Comparison of ENCODE assay signal across 1 cellular context in the genomic region with DNA sequence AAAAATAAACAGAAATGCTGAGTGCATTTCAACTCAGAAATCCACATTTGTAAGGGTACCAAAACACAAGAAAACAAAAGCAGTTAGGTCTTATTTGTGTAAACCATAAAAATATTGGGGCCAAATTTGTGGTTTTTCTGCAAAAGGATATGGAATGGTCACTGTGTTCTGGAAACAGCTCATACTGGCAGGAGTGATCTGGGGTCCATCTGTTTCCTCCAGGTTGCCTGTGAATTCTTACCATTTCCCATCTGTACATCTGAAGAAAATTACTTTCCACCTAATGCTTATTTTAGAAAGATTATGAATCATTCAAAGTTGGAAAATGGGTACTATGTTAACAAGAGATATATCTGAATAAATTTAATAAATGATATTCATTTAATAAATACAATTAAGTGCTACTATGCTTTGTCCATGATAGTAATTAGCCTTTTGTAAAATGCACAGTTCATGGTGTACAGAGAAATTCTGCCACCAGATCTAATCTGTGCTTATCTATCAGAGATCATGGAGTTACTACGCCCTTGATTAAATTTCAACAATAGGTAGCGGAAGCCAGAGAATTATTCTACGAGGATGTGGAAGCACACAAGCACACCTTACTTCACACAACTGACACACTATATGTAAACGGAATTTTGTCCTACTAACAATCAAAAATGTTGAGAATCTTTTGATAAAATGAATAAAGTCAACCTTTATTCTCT.
A peak's percentile ranks its signal among the peaks of the same experiment; 100 is the strongest.
TF ChIP-seq lines count a peak whose summit lies in the region.

No MANE protein-coding gene starts in this region.

TF ChIP-seq in SK-N-SH, 30 proteins besides CTCF, POLR2A, EP300 and RAD21 (continued from another document):
- TF ChIP-seq FOXM1 (IDR thresholded peaks at IDR 0.05; ENCODE audit: low read depth): no peak
- TF ChIP-seq, protein P1, sequence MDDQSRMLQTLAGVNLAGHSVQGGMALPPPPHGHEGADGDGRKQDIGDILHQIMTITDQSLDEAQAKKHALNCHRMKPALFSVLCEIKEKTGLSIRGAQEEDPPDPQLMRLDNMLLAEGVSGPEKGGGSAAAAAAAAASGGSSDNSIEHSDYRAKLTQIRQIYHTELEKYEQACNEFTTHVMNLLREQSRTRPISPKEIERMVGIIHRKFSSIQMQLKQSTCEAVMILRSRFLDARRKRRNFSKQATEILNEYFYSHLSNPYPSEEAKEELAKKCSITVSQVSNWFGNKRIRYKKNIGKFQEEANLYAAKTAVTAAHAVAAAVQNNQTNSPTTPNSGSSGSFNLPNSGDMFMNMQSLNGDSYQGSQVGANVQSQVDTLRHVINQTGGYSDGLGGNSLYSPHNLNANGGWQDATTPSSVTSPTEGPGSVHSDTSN (IDR thresholded peaks at IDR 0.05): peak; percentile 37; the same call in 1 of the 2 replicates
- TF ChIP-seq FOXJ3 (CRISPR knock-in tag; IDR thresholded peaks at IDR 0.05): no peak
- TF ChIP-seq TAF1 (IDR thresholded peaks at IDR 0.05; ENCODE audit: borderline replicate concordance, low read depth, low read length): no peak
- TF ChIP-seq SIN3A (IDR thresholded peaks at IDR 0.05; ENCODE audit: borderline replicate concordance, low read depth, low read length): no peak
- TF ChIP-seq NRF1 (IDR thresholded peaks at IDR 0.05; ENCODE audit: low read depth, low read length): no peak
- TF ChIP-seq MEF2A (IDR thresholded peaks at IDR 0.05; ENCODE audit: borderline replicate concordance, low read depth): no peak
- TF ChIP-seq EZH2phosphoT487 (IDR thresholded peaks at IDR 0.05; ENCODE audit: borderline replicate concordance, low read depth): no peak
- no peak for TF ChIP-seq RFX5 (IDR thresholded peaks at IDR 0.05; ENCODE audit: low read length)
- TF ChIP-seq, protein P2, sequence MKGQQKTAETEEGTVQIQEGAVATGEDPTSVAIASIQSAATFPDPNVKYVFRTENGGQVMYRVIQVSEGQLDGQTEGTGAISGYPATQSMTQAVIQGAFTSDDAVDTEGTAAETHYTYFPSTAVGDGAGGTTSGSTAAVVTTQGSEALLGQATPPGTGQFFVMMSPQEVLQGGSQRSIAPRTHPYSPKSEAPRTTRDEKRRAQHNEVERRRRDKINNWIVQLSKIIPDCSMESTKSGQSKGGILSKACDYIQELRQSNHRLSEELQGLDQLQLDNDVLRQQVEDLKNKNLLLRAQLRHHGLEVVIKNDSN (IDR thresholded peaks at IDR 0.05; ENCODE audit: borderline replicate concordance, low read depth): no peak
- TF ChIP-seq TEAD4 (IDR thresholded peaks at IDR 0.05; ENCODE audit: borderline replicate concordance, insufficient read depth): no peak
- no peak for TF ChIP-seq RXRA (IDR thresholded peaks at IDR 0.05; ENCODE audit: borderline replicate concordance, low read depth)
- TF ChIP-seq JUND (IDR thresholded peaks at IDR 0.05): no peak
- TF ChIP-seq TCF12 (IDR thresholded peaks at IDR 0.05): peak; percentile 92
- TF ChIP-seq SMC3 (IDR thresholded peaks at IDR 0.05; ENCODE audit: low read depth, low read length): no peak
- TF ChIP-seq ELF1 (IDR thresholded peaks at IDR 0.05): no peak
- TF ChIP-seq, protein P3, sequence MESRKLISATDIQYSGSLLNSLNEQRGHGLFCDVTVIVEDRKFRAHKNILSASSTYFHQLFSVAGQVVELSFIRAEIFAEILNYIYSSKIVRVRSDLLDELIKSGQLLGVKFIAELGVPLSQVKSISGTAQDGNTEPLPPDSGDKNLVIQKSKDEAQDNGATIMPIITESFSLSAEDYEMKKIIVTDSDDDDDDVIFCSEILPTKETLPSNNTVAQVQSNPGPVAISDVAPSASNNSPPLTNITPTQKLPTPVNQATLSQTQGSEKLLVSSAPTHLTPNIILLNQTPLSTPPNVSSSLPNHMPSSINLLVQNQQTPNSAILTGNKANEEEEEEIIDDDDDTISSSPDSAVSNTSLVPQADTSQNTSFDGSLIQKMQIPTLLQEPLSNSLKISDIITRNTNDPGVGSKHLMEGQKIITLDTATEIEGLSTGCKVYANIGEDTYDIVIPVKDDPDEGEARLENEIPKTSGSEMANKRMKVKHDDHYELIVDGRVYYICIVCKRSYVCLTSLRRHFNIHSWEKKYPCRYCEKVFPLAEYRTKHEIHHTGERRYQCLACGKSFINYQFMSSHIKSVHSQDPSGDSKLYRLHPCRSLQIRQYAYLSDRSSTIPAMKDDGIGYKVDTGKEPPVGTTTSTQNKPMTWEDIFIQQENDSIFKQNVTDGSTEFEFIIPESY (IDR thresholded peaks at IDR 0.05; ENCODE audit: borderline replicate concordance, low read depth): no peak
- TF ChIP-seq POLR2AphosphoS5 (IDR thresholded peaks at IDR 0.05; ENCODE audit: low read depth, low read length): 0 out of 2 replicates have a peak, but pooled peaks have one; percentile 20
